Comparison of ENCODE assay signal across 10 cellular contexts in genomic region chr18:21163647-21164625, GRCh38. TPM values are rescaled to one million over a fixed set of nuclear protein-coding genes. Genes with fewer than 3 reads are reported as not detected.
DNase-seq lines count a peak whose midpoint lies in the region; ATAC-seq lines count a peak whose summit lies in the region.
"Had no signal": no experiment of that assay in that cellular context is flagged by ENCODE, and none has a peak within 500 bp of the region (broad histone marks: within the 10 kb centered on the region; RNA-seq: fewer than 3 reads in every experiment).

No MANE protein-coding gene starts in this region.

- peak; percentile 56 for ATAC-seq in HG03565 (IDR thresholded peaks at IDR 0.05; ENCODE audit: unreplicated experiment)
- peak; percentile 40 for ATAC-seq in T-helper 17 cell
- ATAC-seq in GM21360 (IDR thresholded peaks at IDR 0.05; ENCODE audit: unreplicated experiment) = no peak
- no peak for ATAC-seq in GM18858 (IDR thresholded peaks at IDR 0.05; ENCODE audit: unreplicated experiment)
- ATAC-seq in GM21367 (IDR thresholded peaks at IDR 0.05; ENCODE audit: unreplicated experiment) = no peak
- ATAC-seq: K562 had no signal

- peak overlapping the region in 12 of 21 experiments; percentile 13 to 69 (median 50) for H3K27ac ChIP-seq in skin epidermis

- H3K4me3 ChIP-seq in skin epidermis = no peak overlapping the region
- H3K4me3 ChIP-seq: K562 had no signal

- peaks cover 2% of the 10 kb centered on the region for H3K36me3 Mint-ChIP-seq in T-helper 17 cell (ENCODE audit: low read depth)

- H3K4me1 Mint-ChIP-seq in T-helper 17 cell = no peaks in the 10 kb centered on the region

- no peak overlapping the region for H3K27ac Mint-ChIP-seq in T-helper 17 cell

- H3K9me3 ChIP-seq in T-helper 17 cell (ENCODE audit: control insufficient read depth, low read length, poor library complexity, severe bottlenecking) = no peaks in the 10 kb centered on the region

- H3K4me3 Mint-ChIP-seq in T-helper 17 cell = no peak overlapping the region

- no peak for DNase-seq in T-helper 17 cell
- DNase-seq in globus pallidus (ENCODE audit: low spot score) = peak; percentile 41
- no peak for DNase-seq in activated CD4-positive, alpha-beta T cell treated with anti-CD3 and anti-CD28 coated beads, Interleukin-2, amount 50 U/mL, for 48 hours
- DNase-seq: effector CD4-positive, alpha-beta T cell had no signal

- H3K27me3 Mint-ChIP-seq in T-helper 17 cell = peaks cover 31% of the 10 kb centered on the region

RNA-seq across cellular contexts. Expression of gene ROCK1, which starts 52.3 kb away (rescaled TPM):
- total RNA-seq in T-helper 17 cell = 100 to 1,000 TPM; 109 to 114 TPM

Comparison
In these comparisons a context has a peak if more than half of its experiments do, and no peak if none do; other contexts are left out.
1. ATAC-seq: peak in HG03565 (single experiment) and T-helper 17 cell (single experiment); none in GM21360 (single experiment), GM18858 (single experiment) and GM21367 (single experiment).